ENCODE assay signal across 1 cellular context in the genomic region with DNA sequence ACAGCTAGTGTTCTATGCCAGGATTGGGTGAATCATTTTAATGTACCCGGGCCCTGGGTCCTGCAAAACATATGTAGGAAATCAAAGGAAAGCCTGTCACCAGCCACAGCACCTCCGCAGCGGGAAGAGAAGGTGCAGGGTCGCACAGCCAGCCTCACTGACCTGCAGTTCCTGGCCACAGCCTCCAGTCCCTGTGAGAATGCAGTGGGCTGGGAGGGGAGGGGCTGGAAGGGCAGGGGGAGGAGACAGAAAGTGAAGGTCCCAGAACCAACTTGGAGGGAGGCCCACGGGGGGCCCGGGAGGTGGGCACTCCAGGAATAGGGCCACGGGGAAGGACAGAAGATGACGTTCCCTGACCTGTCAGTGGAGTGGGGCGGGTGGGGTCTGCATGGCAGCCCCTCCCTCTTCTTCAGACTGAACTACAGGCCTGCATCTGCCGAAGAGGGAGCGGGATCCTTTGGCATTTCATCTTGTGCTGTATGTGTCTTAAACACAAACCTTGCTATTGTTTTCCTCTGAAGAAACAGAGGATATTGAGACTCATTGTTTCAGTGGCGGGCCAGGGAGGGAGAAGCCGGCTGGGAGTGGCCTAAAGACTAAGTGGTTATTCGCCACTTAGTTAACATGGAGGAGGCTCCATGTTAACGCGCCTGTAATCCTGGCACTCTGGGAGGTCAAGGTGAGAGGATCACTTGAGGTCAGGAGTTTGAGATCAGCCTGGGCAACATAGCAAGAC.
TF ChIP-seq lines count a peak whose summit lies in the region.

No MANE protein-coding gene starts in this region.

TF ChIP-seq in K562, 482 proteins besides CTCF, POLR2A, EP300 and RAD21:
- TF ChIP-seq, protein P1, sequence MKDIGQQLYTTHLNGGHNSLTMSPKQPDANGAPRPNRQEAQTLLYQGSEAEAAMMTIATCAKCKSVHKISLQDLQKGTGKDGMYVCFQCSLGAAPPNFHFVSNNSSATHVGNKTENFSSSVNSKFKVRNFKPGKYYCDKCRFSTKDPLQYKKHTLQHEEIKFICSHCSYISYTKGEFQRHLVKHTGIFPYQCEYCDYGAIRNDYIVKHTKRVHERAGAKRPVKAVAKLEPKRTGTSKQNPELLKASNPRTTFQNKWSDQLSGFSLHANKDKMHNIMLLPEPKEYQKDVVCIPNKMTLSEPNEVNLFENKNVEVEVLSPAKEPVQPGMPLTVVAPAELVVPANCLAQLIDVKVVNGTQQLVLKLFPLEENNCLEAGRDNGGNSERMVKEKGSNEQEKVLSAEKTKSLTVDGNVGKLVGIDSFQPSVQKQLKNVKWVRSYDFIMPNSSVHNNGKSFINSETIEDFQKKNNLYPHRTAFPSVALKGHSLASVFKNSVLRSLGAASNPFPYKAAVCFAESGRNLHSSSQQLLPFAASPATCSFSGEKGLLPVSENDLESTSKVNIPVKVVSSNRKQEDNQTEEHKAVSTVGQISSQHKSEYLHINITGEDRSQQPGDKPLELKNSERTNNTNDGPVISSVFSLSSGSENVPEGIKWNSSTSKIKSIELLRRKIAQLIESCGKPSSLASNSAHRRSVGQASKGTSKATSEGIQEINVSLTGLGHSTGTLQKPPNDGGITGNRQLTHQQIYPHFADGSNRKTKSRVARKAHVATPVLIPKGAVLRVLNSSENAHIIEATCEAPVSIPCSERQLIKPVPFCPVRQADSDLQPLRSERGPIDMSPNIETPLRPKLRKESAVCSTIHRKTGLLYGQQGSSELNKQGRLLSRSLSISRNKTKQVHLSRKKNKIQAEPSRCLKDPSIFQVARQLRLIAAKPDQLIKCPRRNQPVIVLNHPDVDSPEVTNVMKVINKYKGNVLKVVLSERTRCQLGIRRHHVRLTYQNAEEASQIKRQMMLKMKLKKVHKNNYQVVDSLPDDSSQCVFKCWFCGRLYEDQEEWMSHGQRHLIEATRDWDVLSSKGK (CRISPR knock-in tag; IDR thresholded peaks at IDR 0.05): no peak
- TF ChIP-seq MCM5 (IDR thresholded peaks at IDR 0.05; ENCODE audit: low read depth) (no peak), NFIX (CRISPR knock-in tag; IDR thresholded peaks at IDR 0.05; ENCODE audit: low read depth) (no peak), SP2 (IDR thresholded peaks at IDR 0.05; ENCODE audit: extremely low read depth, low read depth, low read length, poor library complexity, severe bottlenecking) (no peak), EP400 (IDR thresholded peaks at IDR 0.05) (no peak), WHSC1 (IDR thresholded peaks at IDR 0.05; ENCODE audit: low read length) (no peak), FOXJ2 (tag; IDR thresholded peaks at IDR 0.05) (no peak), ETV1 (tag; conservative IDR thresholded peaks at IDR 0.05; ENCODE audit: low read depth) (no peak), U2AF2 (optimal IDR thresholded peaks at IDR 0.05; ENCODE audit: low read depth, low read length) (no peak), ZNF24 (IDR thresholded peaks at IDR 0.05) (no peak), SRSF3 (IDR thresholded peaks at IDR 0.05; ENCODE audit: insufficient read depth, low read length) (no peak), FOXK1 (CRISPR knock-in tag; IDR thresholded peaks at IDR 0.05; ENCODE audit: borderline replicate concordance) (no peak), ZFP91 (CRISPR knock-in tag; IDR thresholded peaks at IDR 0.05) (no peak), YY1 (IDR thresholded peaks at IDR 0.05; ENCODE audit: borderline replicate concordance in 1 of 3, control insufficient read depth in 1 of 3, extremely low read depth in 1 of 3, insufficient read depth in 3 of 3, insufficient read length in 1 of 3, insufficient replicate concordance in 2 of 3, low read depth in 1 of 3, low read length in 2 of 3) (no peak), TBL1XR1 (IDR thresholded peaks at IDR 0.05; ENCODE audit: low read length in 2 of 2) (no peak)
- TF ChIP-seq, protein P2, sequence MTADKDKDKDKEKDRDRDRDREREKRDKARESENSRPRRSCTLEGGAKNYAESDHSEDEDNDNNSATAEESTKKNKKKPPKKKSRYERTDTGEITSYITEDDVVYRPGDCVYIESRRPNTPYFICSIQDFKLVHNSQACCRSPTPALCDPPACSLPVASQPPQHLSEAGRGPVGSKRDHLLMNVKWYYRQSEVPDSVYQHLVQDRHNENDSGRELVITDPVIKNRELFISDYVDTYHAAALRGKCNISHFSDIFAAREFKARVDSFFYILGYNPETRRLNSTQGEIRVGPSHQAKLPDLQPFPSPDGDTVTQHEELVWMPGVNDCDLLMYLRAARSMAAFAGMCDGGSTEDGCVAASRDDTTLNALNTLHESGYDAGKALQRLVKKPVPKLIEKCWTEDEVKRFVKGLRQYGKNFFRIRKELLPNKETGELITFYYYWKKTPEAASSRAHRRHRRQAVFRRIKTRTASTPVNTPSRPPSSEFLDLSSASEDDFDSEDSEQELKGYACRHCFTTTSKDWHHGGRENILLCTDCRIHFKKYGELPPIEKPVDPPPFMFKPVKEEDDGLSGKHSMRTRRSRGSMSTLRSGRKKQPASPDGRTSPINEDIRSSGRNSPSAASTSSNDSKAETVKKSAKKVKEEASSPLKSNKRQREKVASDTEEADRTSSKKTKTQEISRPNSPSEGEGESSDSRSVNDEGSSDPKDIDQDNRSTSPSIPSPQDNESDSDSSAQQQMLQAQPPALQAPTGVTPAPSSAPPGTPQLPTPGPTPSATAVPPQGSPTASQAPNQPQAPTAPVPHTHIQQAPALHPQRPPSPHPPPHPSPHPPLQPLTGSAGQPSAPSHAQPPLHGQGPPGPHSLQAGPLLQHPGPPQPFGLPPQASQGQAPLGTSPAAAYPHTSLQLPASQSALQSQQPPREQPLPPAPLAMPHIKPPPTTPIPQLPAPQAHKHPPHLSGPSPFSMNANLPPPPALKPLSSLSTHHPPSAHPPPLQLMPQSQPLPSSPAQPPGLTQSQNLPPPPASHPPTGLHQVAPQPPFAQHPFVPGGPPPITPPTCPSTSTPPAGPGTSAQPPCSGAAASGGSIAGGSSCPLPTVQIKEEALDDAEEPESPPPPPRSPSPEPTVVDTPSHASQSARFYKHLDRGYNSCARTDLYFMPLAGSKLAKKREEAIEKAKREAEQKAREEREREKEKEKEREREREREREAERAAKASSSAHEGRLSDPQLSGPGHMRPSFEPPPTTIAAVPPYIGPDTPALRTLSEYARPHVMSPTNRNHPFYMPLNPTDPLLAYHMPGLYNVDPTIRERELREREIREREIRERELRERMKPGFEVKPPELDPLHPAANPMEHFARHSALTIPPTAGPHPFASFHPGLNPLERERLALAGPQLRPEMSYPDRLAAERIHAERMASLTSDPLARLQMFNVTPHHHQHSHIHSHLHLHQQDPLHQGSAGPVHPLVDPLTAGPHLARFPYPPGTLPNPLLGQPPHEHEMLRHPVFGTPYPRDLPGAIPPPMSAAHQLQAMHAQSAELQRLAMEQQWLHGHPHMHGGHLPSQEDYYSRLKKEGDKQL (CRISPR knock-in tag; IDR thresholded peaks at IDR 0.05; ENCODE audit: borderline replicate concordance): no peak
